ENCODE assay signal across 1 cellular context in the genomic region with DNA sequence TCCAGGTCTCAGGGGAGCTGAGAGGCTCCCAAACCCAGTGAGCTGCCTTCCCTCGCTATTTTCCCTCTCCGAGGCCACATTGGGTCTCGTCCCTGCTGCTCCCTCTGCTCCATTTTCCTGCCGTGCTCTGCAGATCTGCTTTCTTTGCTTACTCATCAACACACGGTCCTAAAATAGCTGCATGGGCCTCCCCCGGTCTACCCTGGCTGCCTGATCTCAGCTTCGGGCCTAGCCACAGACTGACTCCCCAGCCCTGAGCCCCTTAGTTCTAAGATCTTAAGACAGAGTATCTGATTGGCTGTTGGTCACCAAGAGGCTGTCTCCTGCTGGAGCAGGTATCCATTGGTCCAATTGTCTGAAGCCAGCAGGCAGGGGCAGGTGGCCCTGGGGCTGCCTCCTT.
TF ChIP-seq lines count a peak whose summit lies in the region.

No MANE protein-coding gene starts in this region.

TF ChIP-seq in H1, 55 proteins besides CTCF, POLR2A, EP300 and RAD21:
- no peak for TF ChIP-seq BCL11A (IDR thresholded peaks at IDR 0.05; ENCODE audit: low read depth in 2 of 2, low read length in 2 of 2)
- no peak for TF ChIP-seq HDAC2 (IDR thresholded peaks at IDR 0.05; ENCODE audit: borderline replicate concordance in 1 of 2, low read depth in 2 of 2, low read length in 2 of 2)
- TF ChIP-seq FOSL1 (IDR thresholded peaks at IDR 0.05; ENCODE audit: insufficient read depth, low read depth, low read length): no peak
- TF ChIP-seq RFX5 (IDR thresholded peaks at IDR 0.05; ENCODE audit: borderline replicate concordance, low read depth, low read length): no peak
